In the genomic region with DNA sequence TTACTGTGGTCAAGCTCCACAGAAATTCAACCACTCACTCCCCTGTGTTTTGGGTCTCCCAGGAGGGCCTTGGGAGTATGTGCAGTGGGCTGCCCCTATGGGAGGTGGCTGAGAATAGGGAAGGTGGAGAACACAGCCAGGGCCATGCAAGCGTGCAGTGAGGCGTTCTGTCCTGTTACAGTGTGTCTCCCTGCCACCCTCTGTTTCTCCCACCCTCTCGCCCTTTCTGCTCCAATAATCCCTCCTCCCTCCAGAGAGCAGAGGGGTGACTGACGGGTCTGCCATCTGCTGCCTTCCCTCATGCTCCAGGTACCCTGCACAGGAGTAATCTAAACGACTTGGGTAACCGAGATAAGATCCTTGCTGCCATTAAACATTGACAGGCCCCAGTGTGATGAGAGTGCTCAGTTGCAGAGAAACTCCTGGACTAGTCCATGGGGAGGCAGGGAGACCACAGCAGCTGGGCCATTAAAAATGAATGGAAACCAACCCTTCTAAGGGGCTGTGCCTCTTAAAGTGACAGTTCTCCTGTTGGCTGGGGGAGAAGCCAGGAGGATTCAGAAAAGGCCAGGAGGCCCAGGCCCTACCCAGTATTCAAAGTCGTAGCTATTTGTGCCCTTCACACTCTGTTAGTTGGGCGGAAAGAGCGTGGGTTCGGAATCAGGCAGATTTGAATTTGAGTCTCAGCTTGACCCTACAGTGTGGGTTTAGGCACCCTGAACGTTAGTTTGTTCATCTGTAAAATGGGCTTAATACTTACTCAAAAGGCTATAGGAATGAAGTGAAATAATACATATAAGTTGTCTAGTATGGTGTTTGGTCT, we compare ENCODE assay signal across 1 cellular context.
TF ChIP-seq lines count a peak whose summit lies in the region.

No MANE protein-coding gene starts in this region.

TF ChIP-seq in WTC11, 78 proteins besides CTCF, POLR2A, EP300 and RAD21 (continued from another document):
- no peak for TF ChIP-seq AFF4 (CRISPR knock-in tag; IDR thresholded peaks at IDR 0.05; ENCODE audit: borderline replicate concordance)
- TF ChIP-seq, protein P1, sequence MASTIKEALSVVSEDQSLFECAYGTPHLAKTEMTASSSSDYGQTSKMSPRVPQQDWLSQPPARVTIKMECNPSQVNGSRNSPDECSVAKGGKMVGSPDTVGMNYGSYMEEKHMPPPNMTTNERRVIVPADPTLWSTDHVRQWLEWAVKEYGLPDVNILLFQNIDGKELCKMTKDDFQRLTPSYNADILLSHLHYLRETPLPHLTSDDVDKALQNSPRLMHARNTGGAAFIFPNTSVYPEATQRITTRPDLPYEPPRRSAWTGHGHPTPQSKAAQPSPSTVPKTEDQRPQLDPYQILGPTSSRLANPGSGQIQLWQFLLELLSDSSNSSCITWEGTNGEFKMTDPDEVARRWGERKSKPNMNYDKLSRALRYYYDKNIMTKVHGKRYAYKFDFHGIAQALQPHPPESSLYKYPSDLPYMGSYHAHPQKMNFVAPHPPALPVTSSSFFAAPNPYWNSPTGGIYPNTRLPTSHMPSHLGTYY (CRISPR knock-in tag; IDR thresholded peaks at IDR 0.05) = no peak
